In genomic region chr5:969421-969839, GRCh38 we compare ENCODE assay signal across 12 cellular contexts. TPM values are rescaled to one million over a fixed set of nuclear protein-coding genes. Genes with fewer than 3 reads are reported as not detected.
DNase-seq lines count a peak whose midpoint lies in the region; ATAC-seq, FAIRE-seq and TF ChIP-seq lines count a peak whose summit lies in the region.
"Had no signal": no experiment of that assay in that cellular context is flagged by ENCODE, and none has a peak within 500 bp of the region (broad histone marks: within the 10 kb centered on the region; RNA-seq: fewer than 3 reads in every experiment).

No MANE protein-coding gene starts in this region.

- peaks cover 25 to 53% (median 44%) of the 10 kb centered on the region in 5 donors for H3K27me3 Mint-ChIP-seq in naive thymus-derived CD8-positive, alpha-beta T cell
- H3K27me3 Mint-ChIP-seq in WTC11 (ENCODE audit: low read depth): no peaks in the 10 kb centered on the region; the same call in none of the 2 replicates

- peaks cover 0 to 2% (median 0%) of the 10 kb centered on the region in 3 donors for H3K36me3 Mint-ChIP-seq in naive thymus-derived CD8-positive, alpha-beta T cell
- no peaks in the 10 kb centered on the region for H3K36me3 Mint-ChIP-seq in WTC11

- ATAC-seq in naive thymus-derived CD8-positive, alpha-beta T cell: peak; percentile 57 to 83
- ATAC-seq in HG03571 (IDR thresholded peaks at IDR 0.05; ENCODE audit: unreplicated experiment) (no peak), WTC11 (no peak)
- ATAC-seq: esophagus mucosa had no signal

- CTCF ChIA-PET in WTC11 (lab: Charles Lee): interaction anchor here (1.0 to 3.1 kb wide), 4 partner anchors 14 to 198 kb away, joined by 3 to 13 read pairs (median 5); no protein-coding TSS in a partner anchor

- peak; percentile 43 for DNase-seq in Daoy (ENCODE audit: low read depth)
- DNase-seq in NCI-H446 (lab: John Stamatoyannopoulos, UW): peak; percentile 18 to 65
- DNase-seq in fibroblast of gingiva (ENCODE audit: low read depth): peak; percentile 52
- peak in 4 of 10 donors; percentile 11 to 33 (median 25) for DNase-seq in naive thymus-derived CD8-positive, alpha-beta T cell
- DNase-seq in NCI-H146 (lab: John Stamatoyannopoulos, UW): no peak
- DNase-seq in H54 (ENCODE audit: insufficient read length, low spot score): no peak
- no peak for DNase-seq in WTC11 (ENCODE audit: low spot score)
- DNase-seq: COR-L47 had no signal

- peak overlapping the region in 1 of 10 donors; percentile 49 for H3K27ac Mint-ChIP-seq in naive thymus-derived CD8-positive, alpha-beta T cell
- H3K27ac Mint-ChIP-seq in WTC11: no peak overlapping the region

- peaks cover 6 to 19% (median 16%) of the 10 kb centered on the region in 4 donors for H3K4me1 Mint-ChIP-seq in naive thymus-derived CD8-positive, alpha-beta T cell
- H3K4me1 Mint-ChIP-seq in WTC11: no peaks in the 10 kb centered on the region
- H3K4me1 Mint-ChIP-seq: central memory CD8-positive, alpha-beta T cell had no signal

- no peaks in the 10 kb centered on the region for H3K9me3 Mint-ChIP-seq in naive thymus-derived CD8-positive, alpha-beta T cell
- peaks cover 19% of the 10 kb centered on the region for H3K9me3 Mint-ChIP-seq in WTC11
- H3K9me3 Mint-ChIP-seq: central memory CD8-positive, alpha-beta T cell had no signal

- H3K4me3 Mint-ChIP-seq in naive thymus-derived CD8-positive, alpha-beta T cell: peak overlapping the region in 5 of 10 donors; percentile 1 to 45 (median 15)
- H3K4me3 Mint-ChIP-seq in WTC11: no peak overlapping the region
- H3K4me3 Mint-ChIP-seq: central memory CD8-positive, alpha-beta T cell had no signal

- no peak for TF ChIP-seq CTCF in WTC11 (IDR thresholded peaks at IDR 0.05)

- FAIRE-seq in H54 (lab: Jason Lieb, UNC): no peak

- no peak for TF ChIP-seq POLR2A in H54 (IDR thresholded peaks at IDR 0.05; ENCODE audit: low read depth, low read length)

- POLR2A ChIA-PET in naive thymus-derived CD8-positive, alpha-beta T cell (lab: Charles Lee): no interaction called here
- POLR2A ChIA-PET in WTC11 (lab: Charles Lee): no interaction called here

TF ChIP-seq in WTC11, 78 proteins besides CTCF, POLR2A, EP300 and RAD21 (continues in another document):
- TF ChIP-seq SMAD3 (CRISPR knock-in tag; IDR thresholded peaks at IDR 0.05; ENCODE audit: borderline replicate concordance): no peak
- TF ChIP-seq RELA (CRISPR knock-in tag; IDR thresholded peaks at IDR 0.05; ENCODE audit: borderline replicate concordance): no peak
- no peak for TF ChIP-seq AFF4 (CRISPR knock-in tag; IDR thresholded peaks at IDR 0.05; ENCODE audit: borderline replicate concordance)
- no peak for TF ChIP-seq PRRX2 (CRISPR knock-in tag; IDR thresholded peaks at IDR 0.05)
- TF ChIP-seq FOXK1 (CRISPR knock-in tag; IDR thresholded peaks at IDR 0.05): no peak
- TF ChIP-seq NFE2L1 (CRISPR knock-in tag; IDR thresholded peaks at IDR 0.05): no peak
- no peak for TF ChIP-seq ZMAT4 (CRISPR knock-in tag; IDR thresholded peaks at IDR 0.05)
- no peak for TF ChIP-seq USF1 (CRISPR knock-in tag; IDR thresholded peaks at IDR 0.05)
- TF ChIP-seq NR2C2 (CRISPR knock-in tag; IDR thresholded peaks at IDR 0.05): no peak
- no peak for TF ChIP-seq ARID4B (CRISPR knock-in tag; IDR thresholded peaks at IDR 0.05; ENCODE audit: borderline replicate concordance)
- no peak for TF ChIP-seq MLX (CRISPR knock-in tag; IDR thresholded peaks at IDR 0.05)
- TF ChIP-seq TEAD4 (CRISPR knock-in tag; IDR thresholded peaks at IDR 0.05): no peak
- TF ChIP-seq ATF1 (CRISPR knock-in tag; IDR thresholded peaks at IDR 0.05): no peak

RNA-seq across cellular contexts. Expression of gene NKD2, which starts 39.2 kb away (rescaled TPM):
- 0.45 and 1.3 TPM in 2 replicates for total RNA-seq in Daoy (2014; rRNA removed; shearing (Covaris generic))
- total RNA-seq in naive thymus-derived CD8-positive, alpha-beta T cell: not detected
- polyA plus RNA-seq in naive thymus-derived CD8-positive, alpha-beta T cell: under 1 TPM in 1 of 3 donors, not detected in 2; 0.14 TPM
- total RNA-seq in WTC11 (2021): 12.8 to 16.6 TPM (median 15.9 TPM) in 3 replicates
- total RNA-seq: HT1080 had no signal

Comparison
In these comparisons a context has a peak if more than half of its experiments do, and no peak if none do; other contexts are left out.
1. DNase-seq: peak in Daoy (single experiment), NCI-H446 (2 of 2) and fibroblast of gingiva (single experiment); none in NCI-H146 (single experiment), H54 (single experiment) and WTC11 (single experiment).
2. ATAC-seq: peak in naive thymus-derived CD8-positive, alpha-beta T cell (2 of 2); none in HG03571 (single experiment) and WTC11 (single experiment).